ENCODE assay signal across 8 cellular contexts in genomic region chr1:206925116-206925736, GRCh38. TPM values are rescaled to one million over a fixed set of nuclear protein-coding genes. Genes with fewer than 3 reads are reported as not detected.
A peak's percentile ranks its signal among the peaks of the same experiment; 100 is the strongest.
DNase-seq lines count a peak whose midpoint lies in the region; ATAC-seq, FAIRE-seq and TF ChIP-seq lines count a peak whose summit lies in the region.

No MANE protein-coding gene starts in this region.

- TF ChIP-seq EP300 in H1 (IDR thresholded peaks at IDR 0.05; ENCODE audit: borderline replicate concordance in 1 of 2, low read depth in 2 of 2, low read length in 2 of 2) = no peak

- H4K20me1 ChIP-seq in BLaER1 = no peaks in the 10 kb centered on the region
- H4K20me1 ChIP-seq in H1 (replicated peaks in 1 of 2; ENCODE audit: control insufficient read depth in 1 of 2, insufficient read depth in 2 of 2, low read length in 2 of 2) = peaks cover 0 to 11% of the 10 kb centered on the region in 2 experiments

- in situ Hi-C loops in SK-MEL-5 (cut with HindIII; ENCODE audit: low pct_unique_long_range_greater_than_20kb, low sequenced_read_pairs) = no loop called here
- in situ Hi-C loops in ACHN (cut with HindIII; ENCODE audit: low pct_ligation_motif_present, low pct_unique_long_range_greater_than_20kb, low sequenced_read_pairs) = no loop called here

- peak; percentile 24 to 39 (median 37); a peak in 2 of 4 replicates for TF ChIP-seq CTCF in H1 (IDR thresholded peaks at IDR 0.05; ENCODE audit: control extremely low read depth in 1 of 3, insufficient read depth in 1 of 3, low read depth in 1 of 3, low read length in 3 of 3)

- H3K27me3 Mint-ChIP-seq in stimulated activated memory B cell treated with anti-CD40 and anti-IgM and Interleukin-4, amounts not matched to agents 10 μg/mL and 1 μg/mL and 100 μg/mL, for 72 hours = no peaks in the 10 kb centered on the region

- H3K4ac ChIP-seq in H1 (replicated peaks; ENCODE audit: insufficient read length, low read depth, low read length) = no peak overlapping the region

- TF ChIP-seq POLR2A in H1 (IDR thresholded peaks at IDR 0.05; ENCODE audit: control extremely low read depth in 1 of 2, low read depth in 2 of 2, low read length in 2 of 2) = no peak

- no peak overlapping the region for H4K8ac ChIP-seq in H1 (ENCODE audit: extremely low read depth, insufficient read depth, low read length)

- H2BK20ac ChIP-seq in H1 (ENCODE audit: low read length) = no peak overlapping the region

- no peaks in the 10 kb centered on the region for H3K9me3 Mint-ChIP-seq in stimulated activated memory B cell treated with anti-CD40 and anti-IgM and Interleukin-4, amounts not matched to agents 10 μg/mL and 1 μg/mL and 100 μg/mL, for 72 hours

- H3K23ac ChIP-seq in H1 (ENCODE audit: insufficient read length) = no peak overlapping the region

- H2BK15ac ChIP-seq in H1 (ENCODE audit: low read length) = no peak overlapping the region

- peaks cover 25% of the 10 kb centered on the region for H3K4me1 Mint-ChIP-seq in stimulated activated memory B cell treated with anti-CD40 and anti-IgM and Interleukin-4, amounts not matched to agents 10 μg/mL and 1 μg/mL and 100 μg/mL, for 72 hours

- peaks cover 8% of the 10 kb centered on the region for H3K36me3 Mint-ChIP-seq in stimulated activated memory B cell treated with anti-CD40 and anti-IgM and Interleukin-4, amounts not matched to agents 10 μg/mL and 1 μg/mL and 100 μg/mL, for 72 hours

- FAIRE-seq in H1 (lab: Jason Lieb, UNC) = no peak

- H3K9ac ChIP-seq in BLaER1 (peak overlapping the region; percentile 22; the same call in 1 of the 2 replicates), H1 (replicated peaks in 1 of 4; ENCODE audit: extremely low read depth in 1 of 4, low read depth in 3 of 4, low read length in 3 of 4) (no peak overlapping the region)

- H3K27ac Mint-ChIP-seq in stimulated activated memory B cell treated with anti-CD40 and anti-IgM and Interleukin-4, amounts not matched to agents 10 μg/mL and 1 μg/mL and 100 μg/mL, for 72 hours = no peak overlapping the region

- DNase-seq in SK-MEL-5 (ENCODE audit: low read depth, low spot score) (peak; percentile 78), H1 (ENCODE audit: low read depth in 1 of 2, low spot score in 2 of 2) (no peak), ACHN (no peak), NCI-H1694 treated with DMSO at 0.1 percent for 48 hours (lab: John Stamatoyannopoulos, UW) (no peak)

- H3K4me1 ChIP-seq in BLaER1 (peaks cover 63% of the 10 kb centered on the region), H1 (replicated peaks in 1 of 4; ENCODE audit: control insufficient read depth in 3 of 4, insufficient read depth in 4 of 4, low read length in 3 of 4) (no peaks in the 10 kb centered on the region)

- H3K27me3 ChIP-seq in BLaER1 = no peaks in the 10 kb centered on the region
- peaks cover 0 to 2% (median 0%) of the 10 kb centered on the region in 4 experiments; a peak in 1 of 7 replicates for H3K27me3 ChIP-seq in H1 (replicated peaks in 1 of 4; ENCODE audit: control insufficient read depth in 3 of 4, extremely low read depth in 1 of 4, insufficient read depth in 3 of 4, low read length in 3 of 4)

- TF ChIP-seq RAD21 in H1 (IDR thresholded peaks at IDR 0.05 in 1 of 2, conservative IDR thresholded peaks at IDR 0.05 in 1 of 2; ENCODE audit: low read depth in 2 of 2, low read length in 2 of 2) = peak in 1 of 2 experiments; percentile 35; a peak in 1 of 4 replicates

- H3K27ac ChIP-seq in BLaER1 (peak overlapping the region; percentile 92), H1 (ENCODE audit: low read depth, low read length) (no peak overlapping the region)

- 0 out of 2 replicates have a peak, but pooled peaks cover 2% of the 10 kb centered on the region for H3K79me1 ChIP-seq in H1 (ENCODE audit: low read depth, low read length)

- H2BK5ac ChIP-seq in H1 (ENCODE audit: low read depth, low read length) = no peak overlapping the region

- CTCF ChIA-PET in H1 (lab: Charles Lee; ENCODE audit: partially characterized antibody) = interaction anchor here (0.6 to 13.8 kb wide), 17 partner anchors 8 to 202 kb away, joined by 3 to 226 read pairs (median 4); partner anchors contain the start of genes FCMR, IL20 and PIGR

- H3K36me3 ChIP-seq in BLaER1 (no peaks in the 10 kb centered on the region), H1 (ENCODE audit: control insufficient read depth in 2 of 4, insufficient read depth in 4 of 4, low read length in 3 of 4) (peaks cover 0 to 5% (median 0%) of the 10 kb centered on the region in 4 experiments; a peak in 1 of 8 replicates)

- ATAC-seq in GM18873 (IDR thresholded peaks at IDR 0.05; ENCODE audit: low FRiP score, unreplicated experiment) (peak; percentile 37), HG02970 (IDR thresholded peaks at IDR 0.05; ENCODE audit: low FRiP score, unreplicated experiment) (peak; percentile 46)
- peak; percentile 83 for ATAC-seq in stimulated activated memory B cell treated with anti-CD40 and anti-IgM and Interleukin-4, amounts not matched to agents 10 μg/mL and 1 μg/mL and 100 μg/mL, for 72 hours

- peaks cover 12% of the 10 kb centered on the region for H3K23me2 ChIP-seq in H1 (ENCODE audit: low read depth, low read length)

- no peak overlapping the region for H2BK12ac ChIP-seq in H1 (ENCODE audit: low read depth, low read length)

- no peak overlapping the region for H2BK120ac ChIP-seq in H1 (replicated peaks; ENCODE audit: low read depth, low read length)

- no peak overlapping the region for H3K56ac ChIP-seq in H1 (replicated peaks; ENCODE audit: insufficient read length, low read depth, low read length)

- peak overlapping the region; percentile 92 for H3K4me2 ChIP-seq in BLaER1
- H3K4me2 ChIP-seq in H1 (ENCODE audit: insufficient read depth in 1 of 2, low read depth in 2 of 2, low read length in 2 of 2) = no peak overlapping the region

- H3K4me3 ChIP-seq in BLaER1 (no peak overlapping the region), H1 (ENCODE audit: extremely low read depth in 1 of 4, insufficient read depth in 2 of 4, low read depth in 3 of 4, low read length in 4 of 4) (no peak overlapping the region)

- no peak overlapping the region for H4K91ac ChIP-seq in H1 (replicated peaks; ENCODE audit: insufficient read length, low read length)

- no peaks in the 10 kb centered on the region for H3K79me2 ChIP-seq in H1 (ENCODE audit: control insufficient read depth in 1 of 2, insufficient read depth in 2 of 2, low read length in 2 of 2)

- H4K5ac ChIP-seq in H1 (ENCODE audit: insufficient read length, low read depth, low read length) = no peak overlapping the region

- no peak overlapping the region; the same call in 1 of the 2 replicates for H3K18ac ChIP-seq in H1 (ENCODE audit: extremely low read depth, low read length)

- H3K9me3 ChIP-seq in BLaER1 (no peaks in the 10 kb centered on the region), H1 (ENCODE audit: insufficient read depth in 2 of 2, low read depth in 1 of 2, low read length in 1 of 2) (no peaks in the 10 kb centered on the region; a peak in 1 of 4 replicates)

- H2AK5ac ChIP-seq in H1 (ENCODE audit: low read depth, low read length) = no peak overlapping the region

- no peak overlapping the region for H2AFZ ChIP-seq in H1 (ENCODE audit: low read length)

- H3K14ac ChIP-seq in H1 (ENCODE audit: insufficient read length) = no peak overlapping the region

- H3K4me3 Mint-ChIP-seq in stimulated activated memory B cell treated with anti-CD40 and anti-IgM and Interleukin-4, amounts not matched to agents 10 μg/mL and 1 μg/mL and 100 μg/mL, for 72 hours = no peak overlapping the region

- POLR2A ChIA-PET in H1 (lab: Charles Lee; ENCODE audit: partially characterized antibody) = interaction anchor here (0.9 to 1.0 kb wide), 2 partner anchors 12 to 48 kb away, joined by 3 read pairs; no protein-coding TSS in a partner anchor

- 84% methylated on average over 11 of the region's 11 CpGs; no CpG with 5 or more reads in 1 of the 2 experiments for WGBS in H1 (ENCODE audit: extremely low coverage in 1 of 2, insufficient coverage in 1 of 2, insufficient read length in 1 of 2, insufficient replicate concordance in 2 of 2, low coverage in 1 of 2, low lambda C conversion rate in 2 of 2, missing lambda C conversion rate in 1 of 2), 2 experiments

RNA-seq across cellular contexts. Expression of gene FCMR, which starts 3.5 kb away (rescaled TPM):
- 1.7 and 2.8 TPM in 2 replicates for total RNA-seq in SK-MEL-5 (2014; rRNA removed; shearing (Covaris generic))
- 2.2 and 4.8 TPM in 2 replicates for polyA plus RNA-seq in SK-MEL-5 (2015; cell fraction: cytosol; rRNA removed)
- 0.66 and 1.8 TPM in 2 replicates for polyA plus RNA-seq in SK-MEL-5 (2015; cell fraction: nucleus; rRNA removed)
- total RNA-seq in H1 (2021; fragmentation: NEBNext Ultra II Directional; extraction: Animal tissue kit (Norgen Biotek cat#: 25700)) = not detected in 2 replicates
- polyA plus RNA-seq in H1 (2011; rRNA removed) = 0.47 and 0.53 TPM in 2 replicates
- polyA plus RNA-seq in H1 (2011; cell fraction: cytosol; rRNA removed) = 0.19 TPM
- 0.26 TPM for polyA plus RNA-seq in H1 (2011; cell fraction: nucleus; rRNA removed)
- 0.29 to 0.46 TPM in 2 of 4 replicates, not detected in the others for polyA plus RNA-seq in H1 (2012, experiment 1 of 2)
- polyA plus RNA-seq in H1 (2012, experiment 2 of 2) = 0.25 TPM
- 0.16 TPM for polyA plus RNA-seq in H1 (2013, experiment 1 of 2)
- polyA plus RNA-seq in H1 (2013, experiment 2 of 2) = 0.18 TPM
- polyA minus RNA-seq in H1 (2011; rRNA and poly(A)+ RNA removed) = 0.16 TPM in 1 of 2 replicates, not detected in the other
- not detected for polyA minus RNA-seq in H1 (2011; cell fraction: cytosol; rRNA and poly(A)+ RNA removed)
- polyA minus RNA-seq in H1 (2011; cell fraction: nucleus; rRNA and poly(A)+ RNA removed) = not detected

RNA-seq across cellular contexts. Expression of gene PIGR, which starts 21.0 kb away (rescaled TPM):
- total RNA-seq in SK-MEL-5 (2014; rRNA removed; shearing (Covaris generic)) = not detected in 2 replicates
- polyA plus RNA-seq in SK-MEL-5 (2015; cell fraction: cytosol; rRNA removed) = 0.01 TPM in 1 of 2 replicates, not detected in the other
- not detected in 2 replicates for polyA plus RNA-seq in SK-MEL-5 (2015; cell fraction: nucleus; rRNA removed)
- total RNA-seq in H1 (2021; fragmentation: NEBNext Ultra II Directional; extraction: Animal tissue kit (Norgen Biotek cat#: 25700)) = not detected in 2 replicates
- not detected in 2 replicates for polyA plus RNA-seq in H1 (2011; rRNA removed)
- polyA plus RNA-seq in H1 (2011; cell fraction: cytosol; rRNA removed) = not detected
- not detected for polyA plus RNA-seq in H1 (2011; cell fraction: nucleus; rRNA removed)
- polyA plus RNA-seq in H1 (2012, experiment 1 of 2) = not detected in 4 replicates
- polyA plus RNA-seq in H1 (2012, experiment 2 of 2) = not detected
- not detected for polyA plus RNA-seq in H1 (2013, experiment 1 of 2)
- not detected for polyA plus RNA-seq in H1 (2013, experiment 2 of 2)
- polyA minus RNA-seq in H1 (2011; rRNA and poly(A)+ RNA removed) = not detected in 2 replicates
- polyA minus RNA-seq in H1 (2011; cell fraction: cytosol; rRNA and poly(A)+ RNA removed) = not detected
- not detected for polyA minus RNA-seq in H1 (2011; cell fraction: nucleus; rRNA and poly(A)+ RNA removed)

RNA-seq across cellular contexts. Expression of gene IL24, which starts 28.0 kb away (rescaled TPM):
- 0.37 TPM in 1 of 2 replicates, not detected in the other for total RNA-seq in SK-MEL-5 (2014; rRNA removed; shearing (Covaris generic))
- polyA plus RNA-seq in SK-MEL-5 (2015; cell fraction: cytosol; rRNA removed) = 0.95 TPM in 2 replicates
- polyA plus RNA-seq in SK-MEL-5 (2015; cell fraction: nucleus; rRNA removed) = 0.60 and 5.0 TPM in 2 replicates
- not detected in 2 replicates for total RNA-seq in H1 (2021; fragmentation: NEBNext Ultra II Directional; extraction: Animal tissue kit (Norgen Biotek cat#: 25700))
- not detected in 2 replicates for polyA plus RNA-seq in H1 (2011; rRNA removed)
- polyA plus RNA-seq in H1 (2011; cell fraction: cytosol; rRNA removed) = not detected
- polyA plus RNA-seq in H1 (2011; cell fraction: nucleus; rRNA removed) = not detected
- polyA plus RNA-seq in H1 (2012, experiment 1 of 2) = not detected in 4 replicates
- polyA plus RNA-seq in H1 (2012, experiment 2 of 2) = not detected
- polyA plus RNA-seq in H1 (2013, experiment 1 of 2) = not detected
- polyA plus RNA-seq in H1 (2013, experiment 2 of 2) = not detected
- not detected in 2 replicates for polyA minus RNA-seq in H1 (2011; rRNA and poly(A)+ RNA removed)
- polyA minus RNA-seq in H1 (2011; cell fraction: cytosol; rRNA and poly(A)+ RNA removed) = not detected
- not detected for polyA minus RNA-seq in H1 (2011; cell fraction: nucleus; rRNA and poly(A)+ RNA removed)

RNA-seq across cellular contexts. Expression of gene FCAMR, which starts 45.0 kb away (rescaled TPM):
- total RNA-seq in SK-MEL-5 (2014; rRNA removed; shearing (Covaris generic)) = not detected in 2 replicates
- not detected in 2 replicates for polyA plus RNA-seq in SK-MEL-5 (2015; cell fraction: cytosol; rRNA removed)
- not detected in 2 replicates for polyA plus RNA-seq in SK-MEL-5 (2015; cell fraction: nucleus; rRNA removed)
- not detected in 2 replicates for total RNA-seq in H1 (2021; fragmentation: NEBNext Ultra II Directional; extraction: Animal tissue kit (Norgen Biotek cat#: 25700))
- not detected in 2 replicates for polyA plus RNA-seq in H1 (2011; rRNA removed)
- polyA plus RNA-seq in H1 (2011; cell fraction: cytosol; rRNA removed) = not detected
- not detected for polyA plus RNA-seq in H1 (2011; cell fraction: nucleus; rRNA removed)
- polyA plus RNA-seq in H1 (2012, experiment 1 of 2) = not detected in 4 replicates
- not detected for polyA plus RNA-seq in H1 (2012, experiment 2 of 2)
- not detected for polyA plus RNA-seq in H1 (2013, experiment 1 of 2)
- not detected for polyA plus RNA-seq in H1 (2013, experiment 2 of 2)
- polyA minus RNA-seq in H1 (2011; rRNA and poly(A)+ RNA removed) = not detected in 2 replicates
- not detected for polyA minus RNA-seq in H1 (2011; cell fraction: cytosol; rRNA and poly(A)+ RNA removed)
- polyA minus RNA-seq in H1 (2011; cell fraction: nucleus; rRNA and poly(A)+ RNA removed) = not detected

RNA-seq across cellular contexts. Expression of gene IL20, which starts 59.8 kb away (rescaled TPM):
- total RNA-seq in SK-MEL-5 (2014; rRNA removed; shearing (Covaris generic)) = not detected in 2 replicates
- polyA plus RNA-seq in SK-MEL-5 (2015; cell fraction: cytosol; rRNA removed) = not detected in 2 replicates
- not detected in 2 replicates for polyA plus RNA-seq in SK-MEL-5 (2015; cell fraction: nucleus; rRNA removed)
- total RNA-seq in H1 (2021; fragmentation: NEBNext Ultra II Directional; extraction: Animal tissue kit (Norgen Biotek cat#: 25700)) = not detected in 2 replicates
- not detected in 2 replicates for polyA plus RNA-seq in H1 (2011; rRNA removed)
- polyA plus RNA-seq in H1 (2011; cell fraction: cytosol; rRNA removed) = not detected
- not detected for polyA plus RNA-seq in H1 (2011; cell fraction: nucleus; rRNA removed)
- not detected in 4 replicates for polyA plus RNA-seq in H1 (2012, experiment 1 of 2)
- polyA plus RNA-seq in H1 (2012, experiment 2 of 2) = not detected
- not detected for polyA plus RNA-seq in H1 (2013, experiment 1 of 2)
- polyA plus RNA-seq in H1 (2013, experiment 2 of 2) = not detected
- polyA minus RNA-seq in H1 (2011; rRNA and poly(A)+ RNA removed) = not detected in 2 replicates
- polyA minus RNA-seq in H1 (2011; cell fraction: cytosol; rRNA and poly(A)+ RNA removed) = not detected
- not detected for polyA minus RNA-seq in H1 (2011; cell fraction: nucleus; rRNA and poly(A)+ RNA removed)
